1 cellular context compared by ENCODE assay signal in the genomic region with DNA sequence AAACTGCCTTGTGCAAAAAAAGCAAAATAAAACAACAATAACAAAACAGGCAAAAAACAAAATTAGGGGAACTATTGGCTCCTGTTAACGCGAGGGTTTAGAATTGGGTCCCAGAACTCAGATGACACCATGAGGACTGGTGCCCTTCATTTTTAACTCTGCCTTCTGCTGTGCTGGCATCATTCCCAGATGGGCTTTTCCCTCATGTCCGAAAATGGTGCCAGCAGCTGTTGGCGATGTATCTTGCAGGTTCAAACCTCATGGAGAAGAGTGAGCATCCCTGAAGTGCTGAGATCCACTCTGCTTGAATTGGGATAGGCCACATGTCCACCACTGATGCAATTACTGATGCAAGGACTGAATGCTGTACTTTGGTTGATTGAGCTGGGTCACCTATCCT.
TF ChIP-seq lines count a peak whose summit lies in the region.

No MANE protein-coding gene starts in this region.

TF ChIP-seq in H1, 55 proteins besides CTCF, POLR2A, EP300 and RAD21:
- TF ChIP-seq TEAD4 (IDR thresholded peaks at IDR 0.05; ENCODE audit: low read depth, low read length) (no peak), KDM1A (IDR thresholded peaks at IDR 0.05; ENCODE audit: borderline replicate concordance, low read length) (no peak), RNF2 (IDR thresholded peaks at IDR 0.05; ENCODE audit: borderline replicate concordance, low read depth, low read length, missing control alignments, poor library complexity, severe bottlenecking) (no peak), POU5F1 (IDR thresholded peaks at IDR 0.05; ENCODE audit: low read depth, low read length) (no peak), RBBP5 (IDR thresholded peaks at IDR 0.05; ENCODE audit: borderline replicate concordance, low read depth, low read length) (no peak), RFX5 (IDR thresholded peaks at IDR 0.05; ENCODE audit: borderline replicate concordance, low read depth, low read length) (no peak)
